15 cellular contexts compared by ENCODE assay signal in genomic region chr12:75974323-75975273, GRCh38. TPM values are rescaled to one million over a fixed set of nuclear protein-coding genes. Genes with fewer than 3 reads are reported as not detected.
A peak's percentile ranks its signal among the peaks of the same experiment; 100 is the strongest.
DNase-seq lines count a peak whose midpoint lies in the region; ATAC-seq and TF ChIP-seq lines count a peak whose summit lies in the region.
"Had no signal": no experiment of that assay in that cellular context is flagged by ENCODE, and none has a peak within 500 bp of the region (broad histone marks: within the 10 kb centered on the region; RNA-seq: fewer than 3 reads in every experiment).

No MANE protein-coding gene starts in this region.

- no peaks in the 10 kb centered on the region for H3K27me3 Mint-ChIP-seq in activated T-cell treated with anti-CD3 and anti-CD28 coated beads, Interleukin-2, amount 50 U/mL, for 24 hours
- H3K27me3 Mint-ChIP-seq in activated T-cell treated with anti-CD3 and anti-CD28 coated beads, Interleukin-2, amount 50 U/mL, for 72 hours (ENCODE audit: low read depth) = no peaks in the 10 kb centered on the region
- no peaks in the 10 kb centered on the region for H3K27me3 Mint-ChIP-seq in dendritic cell treated with granulocyte-macrophage colony-stimulating factor and Interleukin-4, amounts not matched to agents 40 ng/mL and 50 ng/mL, for 4 days

- peaks cover 87% of the 10 kb centered on the region for H3K4me1 Mint-ChIP-seq in activated T-cell treated with anti-CD3 and anti-CD28 coated beads, Interleukin-2, amount 50 U/mL, for 24 hours (ENCODE audit: low read depth)
- H3K4me1 Mint-ChIP-seq in activated T-cell treated with anti-CD3 and anti-CD28 coated beads, Interleukin-2, amount 50 U/mL, for 72 hours (ENCODE audit: low read depth) = peaks cover 70% of the 10 kb centered on the region
- H3K4me1 Mint-ChIP-seq in dendritic cell treated with granulocyte-macrophage colony-stimulating factor and Interleukin-4, amounts not matched to agents 40 ng/mL and 50 ng/mL, for 4 days (ENCODE audit: low read depth) = peaks cover 61% of the 10 kb centered on the region

- no peak for ATAC-seq in activated T-cell treated with anti-CD3 and anti-CD28 coated beads, Interleukin-2, amount 50 U/mL, for 72 hours (replicated peaks in 1 of 2)
- ATAC-seq: stimulated activated effector memory CD8-positive, alpha-beta T cell treated with anti-CD3 and anti-CD28 coated beads, Interleukin-12 subunit alpha, Interleukin-12 subunit beta, amount 100 ng/mL, for 72 hours had no signal

- H3K27me3 ChIP-seq in skeletal muscle tissue (ENCODE audit: control insufficient read depth in 3 of 3, insufficient read depth in 3 of 3, low read length in 3 of 3) = no peaks in the 10 kb centered on the region
- H3K27me3 ChIP-seq in ovary = no peaks in the 10 kb centered on the region
- H3K27me3 ChIP-seq: gastrocnemius medialis had no signal

- no peak overlapping the region for H3K9ac ChIP-seq in skeletal muscle tissue (ENCODE audit: low read depth in 1 of 3, low read length in 3 of 3)

- H3K4me1 ChIP-seq in skeletal muscle tissue (ENCODE audit: control insufficient read depth in 3 of 3, insufficient read depth in 3 of 3, low read length in 3 of 3) (peaks cover 8 to 15% (median 10%) of the 10 kb centered on the region in 3 donors), ovary (ENCODE audit: insufficient read depth) (peaks cover 3% of the 10 kb centered on the region)

- H3K27ac Mint-ChIP-seq in activated T-cell treated with anti-CD3 and anti-CD28 coated beads, Interleukin-2, amount 50 U/mL, for 24 hours = peak overlapping the region; percentile 16
- H3K27ac Mint-ChIP-seq in activated T-cell treated with anti-CD3 and anti-CD28 coated beads, Interleukin-2, amount 50 U/mL, for 72 hours = no peak overlapping the region
- peak overlapping the region; percentile 71 for H3K27ac Mint-ChIP-seq in dendritic cell treated with granulocyte-macrophage colony-stimulating factor and Interleukin-4, amounts not matched to agents 40 ng/mL and 50 ng/mL, for 4 days

- no peak for TF ChIP-seq CTCF in ovary (IDR thresholded peaks at IDR 0.05)

- H3K9me3 Mint-ChIP-seq in activated T-cell treated with anti-CD3 and anti-CD28 coated beads, Interleukin-2, amount 50 U/mL, for 24 hours = peaks cover 14% of the 10 kb centered on the region
- peaks cover 0 to 10% of the 10 kb centered on the region in 2 donors for H3K9me3 Mint-ChIP-seq in activated T-cell treated with anti-CD3 and anti-CD28 coated beads, Interleukin-2, amount 50 U/mL, for 72 hours
- H3K9me3 Mint-ChIP-seq in dendritic cell treated with granulocyte-macrophage colony-stimulating factor and Interleukin-4, amounts not matched to agents 40 ng/mL and 50 ng/mL, for 4 days = no peaks in the 10 kb centered on the region
- H3K9me3 Mint-ChIP-seq: stimulated activated effector memory CD8-positive, alpha-beta T cell treated with anti-CD3 and anti-CD28 coated beads, Interleukin-12 subunit alpha, Interleukin-12 subunit beta, amount 100 ng/mL, for 72 hours had no signal

- no peaks in the 10 kb centered on the region for H3K36me3 ChIP-seq in skeletal muscle tissue (ENCODE audit: control insufficient read depth in 3 of 3, insufficient read depth in 3 of 3, low read length in 3 of 3)
- no peaks in the 10 kb centered on the region for H3K36me3 ChIP-seq in ovary
- H3K36me3 ChIP-seq: gastrocnemius medialis had no signal

- H3K36me3 Mint-ChIP-seq in activated T-cell treated with anti-CD3 and anti-CD28 coated beads, Interleukin-2, amount 50 U/mL, for 24 hours (ENCODE audit: low read depth) = peaks cover 16% of the 10 kb centered on the region
- peaks cover 13 to 30% of the 10 kb centered on the region in 2 donors for H3K36me3 Mint-ChIP-seq in activated T-cell treated with anti-CD3 and anti-CD28 coated beads, Interleukin-2, amount 50 U/mL, for 72 hours (ENCODE audit: insufficient read depth in 2 of 2)
- H3K36me3 Mint-ChIP-seq in dendritic cell treated with granulocyte-macrophage colony-stimulating factor and Interleukin-4, amounts not matched to agents 40 ng/mL and 50 ng/mL, for 4 days (ENCODE audit: low read depth) = no peaks in the 10 kb centered on the region
- H3K36me3 Mint-ChIP-seq: stimulated activated effector memory CD8-positive, alpha-beta T cell treated with anti-CD3 and anti-CD28 coated beads, Interleukin-12 subunit alpha, Interleukin-12 subunit beta, amount 100 ng/mL, for 72 hours had no signal

- DNase-seq in activated T-cell treated with anti-CD3 and anti-CD28 coated beads, Interleukin-2, amount 50 U/mL, for 24 hours = no peak
- no peak for DNase-seq in activated T-cell treated with anti-CD3 and anti-CD28 coated beads, Interleukin-2, amount 50 U/mL, for 72 hours
- DNase-seq in NCI-H82 (lab: John Stamatoyannopoulos, UW) (peak; percentile 75), ovary (no peak), AG08396 (ENCODE audit: low spot score) (no peak), globus pallidus (ENCODE audit: low spot score) (no peak)
- DNase-seq: activated CD8-positive, alpha-beta memory T cell treated with anti-CD3 and anti-CD28 coated beads, Interleukin-2, amount 50 U/mL, for 4 hours; effector memory CD4-positive, alpha-beta T cell; gastrocnemius medialis; left cardiac atrium; NCI-H1092 treated with DMSO at 0.1 percent for 48 hours; T1000 had no signal

- H3K4me3 ChIP-seq in skeletal muscle tissue (ENCODE audit: low read length in 3 of 3) (no peak overlapping the region), ovary (no peak overlapping the region)
- H3K4me3 ChIP-seq: gastrocnemius medialis had no signal

- H3K27ac ChIP-seq in skeletal muscle tissue (ENCODE audit: low read depth, low read length) (peak overlapping the region; percentile 58), ovary (no peak overlapping the region)

- H3K4me3 Mint-ChIP-seq in activated T-cell treated with anti-CD3 and anti-CD28 coated beads, Interleukin-2, amount 50 U/mL, for 24 hours = no peak overlapping the region
- no peak overlapping the region for H3K4me3 Mint-ChIP-seq in activated T-cell treated with anti-CD3 and anti-CD28 coated beads, Interleukin-2, amount 50 U/mL, for 72 hours
- H3K4me3 Mint-ChIP-seq in dendritic cell treated with granulocyte-macrophage colony-stimulating factor and Interleukin-4, amounts not matched to agents 40 ng/mL and 50 ng/mL, for 4 days = no peak overlapping the region
- H3K4me3 Mint-ChIP-seq: stimulated activated effector memory CD8-positive, alpha-beta T cell treated with anti-CD3 and anti-CD28 coated beads, Interleukin-12 subunit alpha, Interleukin-12 subunit beta, amount 100 ng/mL, for 72 hours had no signal

- H3K9me3 ChIP-seq in skeletal muscle tissue (ENCODE audit: control insufficient read depth in 3 of 3, low read length in 3 of 3) = no peaks in the 10 kb centered on the region
- H3K9me3 ChIP-seq in ovary = no peaks in the 10 kb centered on the region
- H3K9me3 ChIP-seq: gastrocnemius medialis had no signal

- TF ChIP-seq EP300 in ovary (IDR thresholded peaks at IDR 0.05) = no peak

- no peak for TF ChIP-seq POLR2A in ovary (IDR thresholded peaks at IDR 0.05)

- intact Hi-C loops in dendritic cell treated with granulocyte-macrophage colony-stimulating factor and Interleukin-4, amounts not matched to agents 40 ng/mL and 50 ng/mL, for 4 days (cut with micrococcal nuclease) = loop anchor here (5.0 to 10.0 kb wide), 2 partner anchors 58 to 200 kb away; partner anchors contain the start of gene PHLDA1
- intact Hi-C loops in ovary (cut with DNase I) = no loop called here

- 85 to 96% (median 89%) methylated on average over 5 of the region's 5 CpGs for WGBS in ovary, 3 donors

RNA-seq across cellular contexts. Expression of gene PHLDA1, which starts 57.0 kb away (rescaled TPM):
- 10 to 100 TPM; 19.9 to 33.6 TPM for total RNA-seq in activated T-cell treated with anti-CD3 and anti-CD28 coated beads, Interleukin-2, amount 50 U/mL, for 72 hours
- total RNA-seq in skeletal muscle tissue (9.9 TPM), ovary (10 to 100 TPM in 6 of 7 donors, 1 to 10 TPM in 1; 3.8 to 37.7 (median 19.6) TPM)
- polyA plus RNA-seq in ovary = 10 to 100 TPM; 11.4 to 13.1 TPM
